In the genomic region with DNA sequence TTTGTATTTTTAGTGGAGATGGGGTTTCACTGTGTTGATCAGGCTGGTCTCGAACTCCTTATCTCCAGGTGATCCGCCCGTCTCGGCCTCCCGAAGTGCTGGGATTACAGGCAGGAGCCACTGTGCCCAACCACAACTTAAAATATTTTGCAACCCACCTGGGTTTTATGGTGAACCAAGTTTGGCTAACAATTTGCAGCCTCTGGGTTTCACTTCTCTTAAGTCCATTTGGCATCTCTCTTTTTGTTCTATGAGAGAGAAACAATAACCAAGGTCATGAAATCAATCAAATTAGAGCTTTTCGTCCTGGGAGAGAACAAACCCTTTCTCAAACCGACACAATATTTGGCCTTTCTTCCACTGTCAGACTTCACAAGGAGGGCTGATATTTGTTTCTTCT, we compare ENCODE assay signal across 18 cellular contexts. TPM values are rescaled to one million over a fixed set of nuclear protein-coding genes. Genes with fewer than 3 reads are reported as not detected.
"Had no signal": no experiment of that assay in that cellular context is flagged by ENCODE, and none has a peak within 500 bp of the region (broad histone marks: within the 10 kb centered on the region; RNA-seq: fewer than 3 reads in every experiment).

No MANE protein-coding gene starts in this region.

- H3K4me3 ChIP-seq: hepatocyte, lung, pancreas had no signal

- H3K27ac ChIP-seq: hepatocyte, pancreas had no signal

- H3K4me2 ChIP-seq: hepatocyte had no signal

- DNase-seq: effector CD4-positive, alpha-beta T cell; endodermal cell; erythroblast; foreskin melanocyte; head of caudate nucleus; left colon; left ventricle myocardium superior; mesenchymal stem cell; midbrain; occipital lobe; pancreas; right cardiac atrium; small intestine; stimulated activated CD4-positive, alpha-beta T cell treated with anti-CD3 and anti-CD28 coated beads, Interleukin-12 subunit alpha, Interleukin-12 subunit beta, amount 100 ng/mL, for 4 hours; stimulated activated naive CD4-positive, alpha-beta T cell treated with Interleukin-2 at 50 U/mL for 16 hours had no signal

- H3K79me2 ChIP-seq: hepatocyte had no signal

- ATAC-seq: left colon; left ventricle myocardium superior; natural killer cell treated with Interleukin-12 subunit alpha and Interleukin-12 subunit beta and Interleukin-15 and Interleukin-18, amount 100 ng/mL, for 72 hours; pancreas; right cardiac atrium had no signal

- H3K9me3 ChIP-seq: pancreas had no signal

- H2AFZ ChIP-seq: hepatocyte had no signal

- H3K27me3 ChIP-seq: hepatocyte, pancreas had no signal

- H3K4me1 ChIP-seq: pancreas had no signal

- H3K36me3 ChIP-seq: pancreas had no signal

RNA-seq across cellular contexts. Expression of a gene that starts 5.6 kb away (rescaled TPM):
- total RNA-seq: natural killer cell treated with Interleukin-12 subunit alpha and Interleukin-12 subunit beta and Interleukin-15 and Interleukin-18, amount 100 ng/mL, for 72 hours had no signal
